1 cellular context compared by ENCODE assay signal in genomic region chr3:97793415-97794019, GRCh38.
A peak's percentile ranks its signal among the peaks of the same experiment; 100 is the strongest.
TF ChIP-seq lines count a peak whose summit lies in the region.

No MANE protein-coding gene starts in this region.

TF ChIP-seq in K562, 482 proteins besides CTCF, POLR2A, EP300 and RAD21 (continued from another document):
- TF ChIP-seq DEAF1 (CRISPR knock-in tag; IDR thresholded peaks at IDR 0.05) (peak; percentile 52; the same call in 1 of the 2 replicates), SMARCC2 (IDR thresholded peaks at IDR 0.05; ENCODE audit: low read depth) (no peak), FOXA3 (CRISPR knock-in tag; conservative IDR thresholded peaks at IDR 0.05 in 1 of 2, IDR thresholded peaks at IDR 0.05 in 1 of 2) (no peak), RBM15 (IDR thresholded peaks at IDR 0.05; ENCODE audit: insufficient read depth, low read length) (no peak), ZSCAN29 (IDR thresholded peaks at IDR 0.05) (no peak), DLX4 (CRISPR knock-in tag; IDR thresholded peaks at IDR 0.05) (no peak), ZBTB8A (IDR thresholded peaks at IDR 0.05; ENCODE audit: partially characterized antibody) (no peak), ZNF668 (CRISPR knock-in tag; IDR thresholded peaks at IDR 0.05) (no peak), ZNF384 (IDR thresholded peaks at IDR 0.05; ENCODE audit: low read depth, low read length) (no peak), CREB5 (CRISPR knock-in tag; IDR thresholded peaks at IDR 0.05) (no peak), HNRNPK (IDR thresholded peaks at IDR 0.05; ENCODE audit: low read depth, low read length, poor library complexity, severe bottlenecking) (no peak), C11orf30 (IDR thresholded peaks at IDR 0.05; ENCODE audit: low read depth) (0 out of 2 replicates have a peak, but pooled peaks have one; percentile 13), TOE1 (IDR thresholded peaks at IDR 0.05; ENCODE audit: borderline replicate concordance) (no peak), TOE1 (CRISPR knock-in tag; IDR thresholded peaks at IDR 0.05; ENCODE audit: borderline replicate concordance, low read depth) (no peak), DMBX1 (CRISPR knock-in tag; IDR thresholded peaks at IDR 0.05; ENCODE audit: borderline replicate concordance) (no peak), PRPF4 (IDR thresholded peaks at IDR 0.05; ENCODE audit: insufficient read depth, low read depth, low read length, poor library complexity, severe bottlenecking) (no peak), PCBP2 (IDR thresholded peaks at IDR 0.05; ENCODE audit: low read depth, low read length, poor library complexity, severe bottlenecking) (no peak), GTF2F1 (IDR thresholded peaks at IDR 0.05; ENCODE audit: low read depth, low read length) (no peak), MAFG (tag; conservative IDR thresholded peaks at IDR 0.05) (no peak), ARID3A (IDR thresholded peaks at IDR 0.05; ENCODE audit: borderline replicate concordance, low read depth, low read length) (no peak), SMC3 (conservative IDR thresholded peaks at IDR 0.05; ENCODE audit: insufficient read depth, low read depth, low read length) (peak; percentile 57), MBD2 (IDR thresholded peaks at IDR 0.05; ENCODE audit: borderline replicate concordance, low read depth) (no peak), ZNF431 (CRISPR knock-in tag; IDR thresholded peaks at IDR 0.05) (no peak), PHB2 (IDR thresholded peaks at IDR 0.05; ENCODE audit: low read depth) (no peak), RBM25 (IDR thresholded peaks at IDR 0.05; ENCODE audit: low read depth, low read length, severe bottlenecking) (no peak), RUNX1 (IDR thresholded peaks at IDR 0.05; ENCODE audit: low read depth) (no peak), TEAD2 (tag; IDR thresholded peaks at IDR 0.05) (no peak), ZNF197 (CRISPR knock-in tag; IDR thresholded peaks at IDR 0.05; ENCODE audit: low read depth) (no peak), ELF2 (CRISPR knock-in tag; IDR thresholded peaks at IDR 0.05) (no peak), TFAM (CRISPR knock-in tag; conservative IDR thresholded peaks at IDR 0.05) (no peak), HMBOX1 (IDR thresholded peaks at IDR 0.05) (no peak), ARID2 (IDR thresholded peaks at IDR 0.05) (0 out of 2 replicates have a peak, but pooled peaks have one; percentile 37), CAMTA2 (CRISPR knock-in tag; conservative IDR thresholded peaks at IDR 0.05) (no peak), HIVEP1 (CRISPR knock-in tag; IDR thresholded peaks at IDR 0.05) (no peak), NR2C2 (CRISPR knock-in tag; IDR thresholded peaks at IDR 0.05) (no peak), NR2C2 (tag; IDR thresholded peaks at IDR 0.05) (no peak), BHLHE40 (IDR thresholded peaks at IDR 0.05; ENCODE audit: low read length) (no peak), ZNF12 (CRISPR knock-in tag; IDR thresholded peaks at IDR 0.05) (no peak), ZNF316 (IDR thresholded peaks at IDR 0.05) (peak; percentile 60), CC2D1A (IDR thresholded peaks at IDR 0.05) (0 out of 2 replicates have a peak, but pooled peaks have one; percentile 19), ZNF584 (CRISPR knock-in tag; IDR thresholded peaks at IDR 0.05; ENCODE audit: low read depth) (no peak), STAT6 (CRISPR knock-in tag; IDR thresholded peaks at IDR 0.05) (no peak), RNF2 (IDR thresholded peaks at IDR 0.05) (no peak), SMAD4 (CRISPR knock-in tag; conservative IDR thresholded peaks at IDR 0.05) (no peak), THRAP3 (IDR thresholded peaks at IDR 0.05; ENCODE audit: borderline replicate concordance) (no peak)
